In the genomic region with DNA sequence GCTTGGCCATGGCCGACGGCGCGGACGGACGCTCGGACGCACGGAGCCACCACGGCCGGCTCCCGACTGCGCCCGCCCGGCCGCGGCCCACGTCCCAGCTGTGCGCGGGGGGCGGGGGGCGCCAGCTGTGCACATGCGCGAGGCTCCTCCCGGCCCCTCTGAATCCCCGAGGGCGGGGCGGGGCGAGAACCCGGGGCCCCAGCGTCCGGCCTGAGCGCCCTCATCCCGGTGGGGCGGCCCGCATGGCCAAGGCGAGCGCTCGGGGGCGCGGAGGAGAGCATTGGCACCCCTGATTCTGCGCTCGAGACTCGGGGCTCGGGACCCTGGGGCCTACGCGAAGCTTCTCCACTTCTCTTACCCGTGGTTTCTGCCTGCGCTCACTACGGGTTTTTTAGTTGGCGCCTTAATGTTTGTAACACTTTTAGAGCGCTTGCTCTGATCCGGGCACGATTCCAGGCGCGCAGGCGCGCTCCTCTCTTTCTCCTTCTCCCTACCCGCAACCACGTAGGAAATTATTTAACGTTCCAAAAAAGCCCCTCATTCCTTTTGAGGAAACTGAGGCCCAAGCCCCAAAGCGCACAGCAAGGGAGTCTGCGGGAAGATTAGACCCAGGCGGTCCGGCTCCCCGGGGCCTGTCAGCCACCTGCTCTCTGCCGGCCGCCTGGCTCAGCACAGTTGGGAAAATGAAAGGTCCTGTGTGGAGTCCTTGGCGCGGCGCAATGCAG, we compare ENCODE assay signal across 8 cellular contexts. TPM values are rescaled to one million over a fixed set of nuclear protein-coding genes. Genes with fewer than 3 reads are reported as not detected.
DNase-seq lines count a peak whose midpoint lies in the region; ATAC-seq lines count a peak whose summit lies in the region.

A gene with protein sequence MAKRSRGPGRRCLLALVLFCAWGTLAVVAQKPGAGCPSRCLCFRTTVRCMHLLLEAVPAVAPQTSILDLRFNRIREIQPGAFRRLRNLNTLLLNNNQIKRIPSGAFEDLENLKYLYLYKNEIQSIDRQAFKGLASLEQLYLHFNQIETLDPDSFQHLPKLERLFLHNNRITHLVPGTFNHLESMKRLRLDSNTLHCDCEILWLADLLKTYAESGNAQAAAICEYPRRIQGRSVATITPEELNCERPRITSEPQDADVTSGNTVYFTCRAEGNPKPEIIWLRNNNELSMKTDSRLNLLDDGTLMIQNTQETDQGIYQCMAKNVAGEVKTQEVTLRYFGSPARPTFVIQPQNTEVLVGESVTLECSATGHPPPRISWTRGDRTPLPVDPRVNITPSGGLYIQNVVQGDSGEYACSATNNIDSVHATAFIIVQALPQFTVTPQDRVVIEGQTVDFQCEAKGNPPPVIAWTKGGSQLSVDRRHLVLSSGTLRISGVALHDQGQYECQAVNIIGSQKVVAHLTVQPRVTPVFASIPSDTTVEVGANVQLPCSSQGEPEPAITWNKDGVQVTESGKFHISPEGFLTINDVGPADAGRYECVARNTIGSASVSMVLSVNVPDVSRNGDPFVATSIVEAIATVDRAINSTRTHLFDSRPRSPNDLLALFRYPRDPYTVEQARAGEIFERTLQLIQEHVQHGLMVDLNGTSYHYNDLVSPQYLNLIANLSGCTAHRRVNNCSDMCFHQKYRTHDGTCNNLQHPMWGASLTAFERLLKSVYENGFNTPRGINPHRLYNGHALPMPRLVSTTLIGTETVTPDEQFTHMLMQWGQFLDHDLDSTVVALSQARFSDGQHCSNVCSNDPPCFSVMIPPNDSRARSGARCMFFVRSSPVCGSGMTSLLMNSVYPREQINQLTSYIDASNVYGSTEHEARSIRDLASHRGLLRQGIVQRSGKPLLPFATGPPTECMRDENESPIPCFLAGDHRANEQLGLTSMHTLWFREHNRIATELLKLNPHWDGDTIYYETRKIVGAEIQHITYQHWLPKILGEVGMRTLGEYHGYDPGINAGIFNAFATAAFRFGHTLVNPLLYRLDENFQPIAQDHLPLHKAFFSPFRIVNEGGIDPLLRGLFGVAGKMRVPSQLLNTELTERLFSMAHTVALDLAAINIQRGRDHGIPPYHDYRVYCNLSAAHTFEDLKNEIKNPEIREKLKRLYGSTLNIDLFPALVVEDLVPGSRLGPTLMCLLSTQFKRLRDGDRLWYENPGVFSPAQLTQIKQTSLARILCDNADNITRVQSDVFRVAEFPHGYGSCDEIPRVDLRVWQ (N-terminal part only) (minus strand): TSS at position 70 of the 725 bp plus-strand sequence. CDS start 60 bp downstream, at position 10.

- DNase-seq in activated T-cell treated with anti-CD3 and anti-CD28 coated beads, Interleukin-2, amount 50 U/mL, for 24 hours: no peak
- DNase-seq in activated T-cell treated with anti-CD3 and anti-CD28 coated beads for 4 hours (no peak), left ventricle myocardium superior (peak; percentile 86), putamen (ENCODE audit: low spot score) (peak; percentile 25), NCI-H82 (lab: John Stamatoyannopoulos, UW) (no peak)
- no peak for DNase-seq in activated naive CD8-positive, alpha-beta T cell treated with anti-CD3 and anti-CD28 coated beads for 36 hours

- H3K27me3 Mint-ChIP-seq in activated T-cell treated with anti-CD3 and anti-CD28 coated beads, Interleukin-2, amount 50 U/mL, for 24 hours: peaks cover 53% of the 10 kb centered on the region
- H3K27me3 Mint-ChIP-seq in activated naive CD8-positive, alpha-beta T cell treated with anti-CD3 and anti-CD28 coated beads for 36 hours: peaks cover 63% of the 10 kb centered on the region

- H3K27ac Mint-ChIP-seq in activated T-cell treated with anti-CD3 and anti-CD28 coated beads, Interleukin-2, amount 50 U/mL, for 24 hours: no peak within 1 kb of the TSS
- no peak within 1 kb of the TSS for H3K27ac Mint-ChIP-seq in activated naive CD8-positive, alpha-beta T cell treated with anti-CD3 and anti-CD28 coated beads for 36 hours

- ATAC-seq in left ventricle myocardium superior (peak; percentile 82), GM21576 (IDR thresholded peaks at IDR 0.05; ENCODE audit: unreplicated experiment) (no peak), HG03039 (IDR thresholded peaks at IDR 0.05; ENCODE audit: unreplicated experiment) (no peak)

- intact Hi-C loops in left ventricle myocardium superior (cut with micrococcal nuclease): loop anchor here (10.0 kb wide), 1 partner anchor 150 kb away; no protein-coding TSS in a partner anchor

- H3K4me3 Mint-ChIP-seq in activated T-cell treated with anti-CD3 and anti-CD28 coated beads, Interleukin-2, amount 50 U/mL, for 24 hours: peak within 1 kb of the TSS; percentile 70
- H3K4me3 Mint-ChIP-seq in activated naive CD8-positive, alpha-beta T cell treated with anti-CD3 and anti-CD28 coated beads for 36 hours: peak within 1 kb of the TSS; percentile 68

- no peaks in the 10 kb centered on the region for H3K9me3 Mint-ChIP-seq in activated T-cell treated with anti-CD3 and anti-CD28 coated beads, Interleukin-2, amount 50 U/mL, for 24 hours
- H3K9me3 Mint-ChIP-seq in activated naive CD8-positive, alpha-beta T cell treated with anti-CD3 and anti-CD28 coated beads for 36 hours: no peaks in the 10 kb centered on the region

- H3K36me3 Mint-ChIP-seq in activated T-cell treated with anti-CD3 and anti-CD28 coated beads, Interleukin-2, amount 50 U/mL, for 24 hours (ENCODE audit: low read depth): no peaks in the 10 kb centered on the region
- no peaks in the 10 kb centered on the region for H3K36me3 Mint-ChIP-seq in activated naive CD8-positive, alpha-beta T cell treated with anti-CD3 and anti-CD28 coated beads for 36 hours

- H3K4me1 Mint-ChIP-seq in activated T-cell treated with anti-CD3 and anti-CD28 coated beads, Interleukin-2, amount 50 U/mL, for 24 hours (ENCODE audit: low read depth): peaks cover 9% of the 10 kb centered on the region
- H3K4me1 Mint-ChIP-seq in activated naive CD8-positive, alpha-beta T cell treated with anti-CD3 and anti-CD28 coated beads for 36 hours: peaks cover 6% of the 10 kb centered on the region

RNA-seq across cellular contexts. Expression of the gene that starts here (rescaled TPM):
- 1 to 10 TPM; 1.8 to 2.1 TPM for total RNA-seq in activated naive CD8-positive, alpha-beta T cell treated with anti-CD3 and anti-CD28 coated beads for 36 hours
- 18.5 TPM for total RNA-seq in left ventricle myocardium superior

Comparison
In these comparisons a context has a peak if more than half of its experiments do, and no peak if none do; other contexts are left out.
1. DNase-seq: peak in left ventricle myocardium superior (single experiment) and putamen (single experiment); none in activated T-cell treated with anti-CD3 and anti-CD28 coated beads, Interleukin-2, amount 50 U/mL, for 24 hours (single experiment), activated T-cell treated with anti-CD3 and anti-CD28 coated beads for 4 hours (single experiment), activated naive CD8-positive, alpha-beta T cell treated with anti-CD3 and anti-CD28 coated beads for 36 hours (single experiment) and NCI-H82 (single experiment).